ENCODE assay signal across 10 cellular contexts in the genomic region with DNA sequence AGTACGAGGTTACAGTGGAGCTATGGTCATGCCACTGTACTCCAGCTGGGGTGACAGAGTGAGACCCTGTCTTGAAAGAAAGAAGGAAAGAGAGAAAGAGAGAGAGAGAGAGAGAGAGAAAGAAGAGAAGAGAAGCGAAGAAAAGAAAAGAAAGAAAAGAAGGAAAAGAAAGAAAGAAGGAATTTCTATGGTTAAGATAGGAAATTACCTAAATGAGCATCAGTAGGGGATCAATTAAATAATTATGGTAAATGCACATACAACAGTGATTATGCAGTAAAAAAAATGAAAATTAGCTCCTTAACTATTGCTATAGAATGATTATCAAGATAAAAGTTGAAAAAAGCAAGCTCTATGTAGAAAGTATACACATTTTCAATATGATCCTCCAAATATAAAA. TPM values are rescaled to one million over a fixed set of nuclear protein-coding genes. Genes with fewer than 3 reads are reported as not detected.
"Had no signal": no experiment of that assay in that cellular context is flagged by ENCODE, and none has a peak within 500 bp of the region (broad histone marks: within the 10 kb centered on the region; RNA-seq: fewer than 3 reads in every experiment).

No MANE protein-coding gene starts in this region.

- H3K4me2 ChIP-seq: GM23338 had no signal

- H3K36me3 Mint-ChIP-seq: IgD-negative memory B cell had no signal

- H3K27ac Mint-ChIP-seq: HFFc6, IgD-negative memory B cell had no signal

- H3K27ac ChIP-seq: HL-60 had no signal

- H3K4me3 Mint-ChIP-seq: GM23338, HFFc6, IgD-negative memory B cell had no signal

- FAIRE-seq: H1, H54, HepG2 had no signal

- H3K9me3 Mint-ChIP-seq: GM23338, HFFc6, IgD-negative memory B cell had no signal

- H3K9me3 ChIP-seq: HAP-1 had no signal

- H3K36me3 ChIP-seq: HAP-1 had no signal

- DNase-seq: HFFc6, KG1 had no signal

- ATAC-seq: GM23338, HCT116, HepG2 had no signal

- H3K4me3 ChIP-seq: GM23338, HAP-1 had no signal

- H2AFZ ChIP-seq: GM23338 had no signal

RNA-seq across cellular contexts. Expression of a gene that starts 59.8 kb away (rescaled TPM):
- polyA plus RNA-seq: IgD-negative memory B cell had no signal
